Comparison of ENCODE assay signal across 10 cellular contexts in the genomic region with DNA sequence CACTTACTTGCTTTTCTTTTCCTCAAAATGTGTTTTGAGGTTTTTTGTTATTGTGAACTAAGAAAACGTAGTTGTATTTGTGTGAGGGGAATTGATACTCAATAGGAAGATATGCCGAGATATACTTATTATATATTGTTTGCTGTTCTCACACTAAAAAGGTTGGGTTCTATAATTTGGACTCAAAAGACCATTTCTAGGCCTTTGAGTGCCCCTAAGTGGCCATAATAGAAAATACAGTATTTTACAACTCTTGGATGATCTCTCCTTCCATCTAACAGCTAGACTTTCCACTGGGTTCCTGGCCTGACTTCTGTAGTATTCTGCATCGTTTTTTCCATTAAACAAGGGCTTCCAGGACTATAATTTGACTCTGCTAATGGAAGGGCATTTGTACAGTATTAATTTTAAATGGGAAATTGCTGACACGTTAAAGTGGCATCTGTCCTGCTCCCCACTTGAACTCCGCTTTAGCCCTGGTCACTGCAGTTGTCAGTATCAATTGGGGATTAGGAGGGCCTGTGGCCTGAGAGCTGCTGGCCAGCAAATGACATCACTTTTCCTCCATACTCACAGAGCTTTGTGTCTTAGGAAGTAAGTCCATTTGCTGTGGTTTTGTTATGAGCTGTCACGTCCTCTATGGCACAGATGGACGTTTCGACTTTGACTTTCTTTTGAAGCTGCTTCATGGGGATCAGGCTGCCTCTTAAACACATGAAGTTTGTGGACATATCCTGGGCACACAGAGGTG.
DNase-seq lines count a peak whose midpoint lies in the region; ATAC-seq and TF ChIP-seq lines count a peak whose summit lies in the region.
"Had no signal": no experiment of that assay in that cellular context is flagged by ENCODE, and none has a peak within 500 bp of the region (broad histone marks: within the 10 kb centered on the region; RNA-seq: fewer than 3 reads in every experiment).

No MANE protein-coding gene starts in this region.

- intact Hi-C loops in cardiac septum (cut with DNase I) = loop anchor here (10.0 kb wide), 1 partner anchor 116 kb away; no protein-coding TSS in a partner anchor

- no peak overlapping the region for H2AFZ ChIP-seq in Loucy (ENCODE audit: low read length)

- no peaks in the 10 kb centered on the region for H3K9me2 ChIP-seq in Loucy (replicated peaks; ENCODE audit: low read depth, low read length)

- H3K9me3 ChIP-seq in Loucy (ENCODE audit: insufficient read depth, low read depth, low read length) (no peaks in the 10 kb centered on the region), thoracic aorta (no peaks in the 10 kb centered on the region)
- H3K9me3 ChIP-seq: Caco-2, spleen had no signal

- H4K20me1 ChIP-seq in Loucy (ENCODE audit: insufficient read depth, low read length, poor library complexity, severe bottlenecking) = no peaks in the 10 kb centered on the region

- H3K36me3 ChIP-seq in Loucy (ENCODE audit: insufficient read depth, low read length) = no peaks in the 10 kb centered on the region
- H3K36me3 ChIP-seq in thoracic aorta = no peaks in the 10 kb centered on the region
- H3K36me3 ChIP-seq: spleen had no signal

- H3K27ac ChIP-seq in thoracic aorta = no peak overlapping the region
- H3K27ac ChIP-seq: spleen had no signal

- DNase-seq in NK-92 (lab: John Stamatoyannopoulos, UW; ENCODE audit: unreplicated experiment) (peak; percentile 1), dedifferentiated amniotic fluid mesenchymal stem cell (ENCODE audit: extremely low spot score) (peak; percentile 38), thoracic aorta (ENCODE audit: low spot score) (no peak), RPMI8226 (no peak), NCI-H2107 (lab: John Stamatoyannopoulos, UW) (no peak), cardiac septum (ENCODE audit: low spot score) (no peak)
- DNase-seq in NK-92 treated with Interleukin-12 subunit alpha and Interleukin-12 subunit beta, amount 100 ng/mL, for 24 hours (lab: John Stamatoyannopoulos, UW) = no peak
- DNase-seq: Caco-2, spleen had no signal

- no peaks in the 10 kb centered on the region for H3F3A ChIP-seq in Loucy (ENCODE audit: low read depth)

- H3K27me3 ChIP-seq in Loucy (ENCODE audit: insufficient read depth, low read length, poor library complexity, severe bottlenecking) (no peaks in the 10 kb centered on the region), thoracic aorta (replicated peaks; ENCODE audit: insufficient read depth) (no peaks in the 10 kb centered on the region)
- H3K27me3 ChIP-seq: spleen had no signal

- H3K4me1 ChIP-seq in Loucy (ENCODE audit: insufficient read depth, low read length, poor library complexity, severe bottlenecking) (no peaks in the 10 kb centered on the region), thoracic aorta (ENCODE audit: control insufficient read depth in 1 of 2, low read depth in 2 of 2) (peaks cover 7 to 11% of the 10 kb centered on the region in 2 donors)
- H3K4me1 ChIP-seq: Caco-2 had no signal

- ATAC-seq in thoracic aorta (ENCODE audit: insufficient number of reproducible peaks, low FRiP score, low read depth) = no peak

- TF ChIP-seq CTCF in Loucy (conservative IDR thresholded peaks at IDR 0.05; ENCODE audit: low read length) = peak; percentile 58
- peak; percentile 9 for TF ChIP-seq CTCF in thoracic aorta (IDR thresholded peaks at IDR 0.05)

- no peaks in the 10 kb centered on the region for H3K79me2 ChIP-seq in Loucy (ENCODE audit: insufficient read depth, low read length)

- no peak overlapping the region for H3K9ac ChIP-seq in Loucy (ENCODE audit: low read depth, low read length, poor library complexity, severe bottlenecking)

- H3K4me2 ChIP-seq in Loucy (ENCODE audit: low read depth, low read length, poor library complexity, severe bottlenecking) = no peak overlapping the region

- H3K4me3 ChIP-seq in Loucy (ENCODE audit: low read length, poor library complexity, severe bottlenecking) = no peak overlapping the region
- H3K4me3 ChIP-seq in thoracic aorta = no peak overlapping the region
- H3K4me3 ChIP-seq: spleen had no signal

Comparison
In these comparisons a context has a peak if more than half of its experiments do, and no peak if none do; other contexts are left out.
1. DNase-seq: peak in NK-92 (single experiment) and dedifferentiated amniotic fluid mesenchymal stem cell (single experiment); none in NK-92 treated with Interleukin-12 subunit alpha and Interleukin-12 subunit beta, amount 100 ng/mL, for 24 hours (single experiment), thoracic aorta (single experiment), RPMI8226 (single experiment), NCI-H2107 (single experiment) and cardiac septum (single experiment).